Comparison of ENCODE assay signal across 27 cellular contexts in the genomic region with DNA sequence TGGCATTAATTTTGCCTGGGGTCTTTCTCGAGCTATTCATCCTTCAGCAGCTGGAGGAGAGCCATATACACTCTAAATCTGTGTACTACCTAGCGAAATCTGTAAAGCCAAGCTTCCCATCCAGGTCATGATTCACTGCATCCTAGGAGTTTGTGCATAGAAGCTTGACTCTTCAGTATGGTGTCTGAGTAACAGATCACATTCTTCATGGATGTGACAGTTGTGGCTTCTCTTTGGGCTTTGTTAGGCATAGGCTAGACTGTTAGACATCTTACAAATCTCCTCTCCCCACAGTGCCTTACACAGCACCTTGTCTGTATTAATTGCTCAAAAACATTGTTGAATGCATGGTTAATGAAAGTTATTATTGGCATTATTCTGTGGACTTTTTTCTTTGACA.
"Had no signal": no experiment of that assay in that cellular context is flagged by ENCODE, and none has a peak within 500 bp of the region (broad histone marks: within the 10 kb centered on the region; RNA-seq: fewer than 3 reads in every experiment).

No MANE protein-coding gene starts in this region.

- H3K9me3 ChIP-seq: left ventricle myocardium inferior, neutrophil, right atrium auricular region, right lobe of liver, stomach, testis, thyroid gland, transverse colon, upper lobe of left lung, vagina had no signal

- H3K36me3 ChIP-seq: left ventricle myocardium inferior, neural progenitor cell, neutrophil, right atrium auricular region, right lobe of liver, stomach, thyroid gland, transverse colon, upper lobe of left lung, vagina had no signal

- H3K27me3 ChIP-seq: neural progenitor cell, neutrophil, right atrium auricular region, right lobe of liver, stomach, testis, thyroid gland, transverse colon, upper lobe of left lung, vagina had no signal

- H3K4me2 ChIP-seq: neural progenitor cell, smooth muscle cell had no signal

- H3K4me1 Mint-ChIP-seq: naive B cell; natural killer cell; nephron progenitor cell; stimulated activated naive B cell treated with anti-CD40 and anti-IgM and Interleukin-4, amounts not matched to agents 10 μg/mL and 1 μg/mL and 100 μg/mL, for 72 hours had no signal

- H3K4me3 Mint-ChIP-seq: mesothelial cell of epicardium; naive B cell; natural killer cell; nephron progenitor cell; neural progenitor cell; stimulated activated naive B cell treated with anti-CD40 and anti-IgM and Interleukin-4, amounts not matched to agents 10 μg/mL and 1 μg/mL and 100 μg/mL, for 72 hours had no signal

- H3K27ac ChIP-seq: left ventricle myocardium inferior, neural progenitor cell, neutrophil, parathyroid adenoma, right atrium auricular region, right lobe of liver, stomach, testis, thyroid gland, transverse colon, upper lobe of left lung, vagina had no signal

- H3K27me3 Mint-ChIP-seq: stimulated activated naive B cell treated with anti-CD40 and anti-IgM and Interleukin-4, amounts not matched to agents 10 μg/mL and 1 μg/mL and 100 μg/mL, for 72 hours had no signal

- H3K4me3 ChIP-seq: left ventricle myocardium inferior, lung, neural progenitor cell, right atrium auricular region, right lobe of liver, smooth muscle cell, stomach, testis, thyroid gland, transverse colon, upper lobe of left lung, vagina had no signal

- H2AFZ ChIP-seq: neural progenitor cell, parathyroid adenoma had no signal

- DNase-seq: hippocampal formation; kidney glomerular epithelial cell; left colon; left ventricle myocardium inferior; mesendoderm; naive B cell; natural killer cell; nephron progenitor cell; occipital lobe; right lobe of liver; stimulated activated CD4-positive, alpha-beta T cell treated with anti-CD3 and anti-CD28 coated beads, Interleukin-2, amount 100 ng/mL, for 24 hours; stimulated activated CD4-positive, alpha-beta T cell treated with anti-CD3 and anti-CD28 coated beads, Interleukin-4, amount 100 ng/mL, for 1 hour; stimulated activated naive B cell treated with anti-CD40 and anti-IgM and Interleukin-4, amounts not matched to agents 10 μg/mL and 1 μg/mL and 100 μg/mL, for 72 hours; stimulated activated naive CD8-positive, alpha-beta T cell treated with anti-CD3 and anti-CD28 coated beads, Interleukin-15, Interleukin-2, amounts not matched to agents 100 U/mL and 50 U/mL, for 24 hours; stomach; testis; thyroid gland; transverse colon; upper lobe of left lung had no signal

- H3K27ac Mint-ChIP-seq: mesothelial cell of epicardium; naive B cell; natural killer cell; nephron progenitor cell; neural progenitor cell; stimulated activated naive B cell treated with anti-CD40 and anti-IgM and Interleukin-4, amounts not matched to agents 10 μg/mL and 1 μg/mL and 100 μg/mL, for 72 hours had no signal

- H3K9ac ChIP-seq: neural progenitor cell, parathyroid adenoma had no signal

- H3K4me1 ChIP-seq: parathyroid adenoma, right atrium auricular region, stomach, testis, thyroid gland, transverse colon, upper lobe of left lung, vagina had no signal

- H3K36me3 Mint-ChIP-seq: mesothelial cell of epicardium; naive B cell; natural killer cell; neural progenitor cell; stimulated activated naive B cell treated with anti-CD40 and anti-IgM and Interleukin-4, amounts not matched to agents 10 μg/mL and 1 μg/mL and 100 μg/mL, for 72 hours had no signal

- ATAC-seq: left colon; natural killer cell; right lobe of liver; stimulated activated naive B cell treated with anti-CD40 and anti-IgM and Interleukin-4, amounts not matched to agents 10 μg/mL and 1 μg/mL and 100 μg/mL, for 72 hours; stimulated activated naive CD8-positive, alpha-beta T cell treated with anti-CD3 and anti-CD28 coated beads, Interleukin-15, Interleukin-2, amounts not matched to agents 100 U/mL and 50 U/mL, for 24 hours had no signal

- H3K9me3 Mint-ChIP-seq: mesothelial cell of epicardium; naive B cell; natural killer cell; nephron progenitor cell; neural progenitor cell; stimulated activated naive B cell treated with anti-CD40 and anti-IgM and Interleukin-4, amounts not matched to agents 10 μg/mL and 1 μg/mL and 100 μg/mL, for 72 hours had no signal
